8 cellular contexts compared by ENCODE assay signal in the genomic region with DNA sequence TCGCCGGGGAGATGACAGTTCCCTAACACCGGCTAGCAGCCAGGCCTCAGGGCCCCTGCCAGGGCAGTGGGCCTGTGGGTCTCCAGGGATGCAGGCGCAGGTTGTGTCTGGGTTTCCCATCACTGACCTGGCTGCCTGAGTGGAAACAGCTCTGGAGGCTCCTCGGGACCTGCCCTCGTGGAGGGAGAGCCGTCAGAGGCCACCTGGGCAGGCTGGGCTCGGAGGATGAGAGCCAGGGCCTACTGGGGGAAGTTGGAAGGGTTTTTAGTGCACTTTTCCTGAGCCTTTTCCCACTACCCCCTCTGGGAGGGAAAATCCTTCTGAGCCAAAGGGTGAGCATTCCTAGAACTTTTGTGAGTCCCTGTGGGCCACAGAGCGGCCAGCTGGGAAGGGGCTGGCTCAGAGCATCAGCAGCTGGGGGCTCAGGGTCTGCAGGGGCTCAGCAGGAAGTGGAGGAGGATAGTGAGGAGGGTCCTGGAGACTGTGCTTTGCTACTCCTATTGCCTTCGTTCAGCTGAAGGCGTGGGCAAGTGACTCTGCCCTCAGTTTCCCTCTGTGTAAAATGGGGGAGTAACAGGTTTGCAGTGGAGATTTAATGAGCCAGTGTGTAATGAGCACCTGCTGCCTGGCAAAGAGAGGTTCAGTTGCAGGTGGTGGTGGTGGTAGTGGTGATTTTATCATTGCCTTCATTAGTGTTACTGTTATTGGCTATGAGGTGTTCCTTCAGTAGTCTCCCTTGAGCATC. TPM values are rescaled to one million over a fixed set of nuclear protein-coding genes. Genes with fewer than 3 reads are reported as not detected.
A peak's percentile ranks its signal among the peaks of the same experiment; 100 is the strongest.
DNase-seq lines count a peak whose midpoint lies in the region; ATAC-seq and TF ChIP-seq lines count a peak whose summit lies in the region.

No MANE protein-coding gene starts in this region.

- no peak for TF ChIP-seq CTCF in HEK293 (tag by site-specific recombination; IDR thresholded peaks at IDR 0.05)

- H3K9me3 Mint-ChIP-seq in activated T-helper 17 cell treated with anti-CD3 and anti-CD28 coated beads, Interleukin-2, amount 50 U/mL, for 72 hours = no peaks in the 10 kb centered on the region
- H3K9me3 Mint-ChIP-seq in stimulated activated memory B cell treated with anti-CD40 and anti-IgM and Interleukin-4, amounts not matched to agents 10 μg/mL and 1 μg/mL and 100 μg/mL, for 72 hours = no peaks in the 10 kb centered on the region

- H3K27me3 Mint-ChIP-seq in activated T-helper 17 cell treated with anti-CD3 and anti-CD28 coated beads, Interleukin-2, amount 50 U/mL, for 72 hours = no peaks in the 10 kb centered on the region
- H3K27me3 Mint-ChIP-seq in stimulated activated memory B cell treated with anti-CD40 and anti-IgM and Interleukin-4, amounts not matched to agents 10 μg/mL and 1 μg/mL and 100 μg/mL, for 72 hours = no peaks in the 10 kb centered on the region

- H3K27ac Mint-ChIP-seq in activated T-helper 17 cell treated with anti-CD3 and anti-CD28 coated beads, Interleukin-2, amount 50 U/mL, for 72 hours = peak overlapping the region; percentile 82
- H3K27ac Mint-ChIP-seq in stimulated activated memory B cell treated with anti-CD40 and anti-IgM and Interleukin-4, amounts not matched to agents 10 μg/mL and 1 μg/mL and 100 μg/mL, for 72 hours = peak overlapping the region; percentile 94

- H3K36me3 Mint-ChIP-seq in activated T-helper 17 cell treated with anti-CD3 and anti-CD28 coated beads, Interleukin-2, amount 50 U/mL, for 72 hours (ENCODE audit: low read depth) = peaks cover 5% of the 10 kb centered on the region
- H3K36me3 Mint-ChIP-seq in stimulated activated memory B cell treated with anti-CD40 and anti-IgM and Interleukin-4, amounts not matched to agents 10 μg/mL and 1 μg/mL and 100 μg/mL, for 72 hours = no peaks in the 10 kb centered on the region

- H3K9me3 ChIP-seq in HEK293 (ENCODE audit: control insufficient read depth, insufficient read depth, low read depth, low read length) = no peaks in the 10 kb centered on the region

- CTCF ChIA-PET in HEK293 (lab: Yijun Ruan, JAX) = interaction anchor here (1.3 to 2.5 kb wide), 3 partner anchors 11 to 42 kb away, joined by 3 to 13 read pairs (median 6); no protein-coding TSS in a partner anchor

- H3K4me1 ChIP-seq in HEK293 (ENCODE audit: control insufficient read depth, insufficient read depth, low read length) = 0 out of 2 replicates have a peak, but pooled peaks cover 4% of the 10 kb centered on the region

- ATAC-seq in activated T-helper 17 cell treated with anti-CD3 and anti-CD28 coated beads, Interleukin-2, amount 50 U/mL, for 72 hours (replicated peaks) = no peak
- ATAC-seq in stimulated activated memory B cell treated with anti-CD40 and anti-IgM and Interleukin-4, amounts not matched to agents 10 μg/mL and 1 μg/mL and 100 μg/mL, for 72 hours = no peak
- ATAC-seq in HG03460 (IDR thresholded peaks at IDR 0.05; ENCODE audit: unreplicated experiment) = no peak

- POLR2A ChIA-PET in HEK293 (lab: Yijun Ruan, JAX) = no interaction called here

- peak overlapping the region; percentile 92 for H3K4me3 Mint-ChIP-seq in activated T-helper 17 cell treated with anti-CD3 and anti-CD28 coated beads, Interleukin-2, amount 50 U/mL, for 72 hours
- H3K4me3 Mint-ChIP-seq in stimulated activated memory B cell treated with anti-CD40 and anti-IgM and Interleukin-4, amounts not matched to agents 10 μg/mL and 1 μg/mL and 100 μg/mL, for 72 hours = peak overlapping the region; percentile 84

- H3K4me3 ChIP-seq in HEK293 (ENCODE audit: low read depth, low read length) (no peak overlapping the region), iPS-11a (ENCODE audit: low read depth, low read length) (peak overlapping the region; percentile 85)

- DNase-seq in HCEC 1CT (no peak), GM19238 (ENCODE audit: insufficient read length, low spot score) (no peak)
- DNase-seq in stimulated activated CD4-positive, alpha-beta T cell treated with anti-CD3 and anti-CD28 coated beads, Interleukin-1b, Interleukin-23, amount 100 ng/mL, for 48 hours = no peak

- H3K27ac ChIP-seq in HEK293 (ENCODE audit: extremely low read depth, low read depth, low read length) = no peak overlapping the region

- H3K4me1 Mint-ChIP-seq in activated T-helper 17 cell treated with anti-CD3 and anti-CD28 coated beads, Interleukin-2, amount 50 U/mL, for 72 hours = peaks cover 47% of the 10 kb centered on the region
- peaks cover 85% of the 10 kb centered on the region for H3K4me1 Mint-ChIP-seq in stimulated activated memory B cell treated with anti-CD40 and anti-IgM and Interleukin-4, amounts not matched to agents 10 μg/mL and 1 μg/mL and 100 μg/mL, for 72 hours

- no peaks in the 10 kb centered on the region for H3K36me3 ChIP-seq in HEK293 (ENCODE audit: control insufficient read depth in 2 of 2, insufficient read depth in 1 of 2, low read length in 2 of 2)

TF ChIP-seq in HEK293, 187 proteins besides CTCF, POLR2A, EP300 and RAD21:
- TF ChIP-seq ZNF76 (tag by site-specific recombination; IDR thresholded peaks at IDR 0.05; ENCODE audit: borderline replicate concordance, low read depth) (0 out of 2 replicates have a peak, but pooled peaks have one; percentile 10), ZNF600 (tag by site-specific recombination; IDR thresholded peaks at IDR 0.05) (peak; percentile 47; the same call in 1 of the 2 replicates), ZNF404 (tag by site-specific recombination; IDR thresholded peaks at IDR 0.05) (no peak), IKZF3 (tag by site-specific recombination; IDR thresholded peaks at IDR 0.05) (peak; percentile 55), ZSCAN16 (tag by site-specific recombination; IDR thresholded peaks at IDR 0.05) (peak; percentile 84; the same call in 1 of the 2 replicates)

RNA-seq across cellular contexts. Expression of gene SH2B3, which starts 1.8 kb away (rescaled TPM):
- total RNA-seq in activated T-helper 17 cell treated with anti-CD3 and anti-CD28 coated beads, Interleukin-2, amount 50 U/mL, for 72 hours = 10 to 100 TPM in 1 of 2 donors, 1 to 10 TPM in 1; 8.5 to 12.1 TPM

RNA-seq across cellular contexts. Expression of gene PHETA1, which starts 38.6 kb away (rescaled TPM):
- 1 to 10 TPM; 1.1 to 1.2 TPM for total RNA-seq in activated T-helper 17 cell treated with anti-CD3 and anti-CD28 coated beads, Interleukin-2, amount 50 U/mL, for 72 hours
